Comparison of ENCODE assay signal across 1 cellular context in the genomic region with DNA sequence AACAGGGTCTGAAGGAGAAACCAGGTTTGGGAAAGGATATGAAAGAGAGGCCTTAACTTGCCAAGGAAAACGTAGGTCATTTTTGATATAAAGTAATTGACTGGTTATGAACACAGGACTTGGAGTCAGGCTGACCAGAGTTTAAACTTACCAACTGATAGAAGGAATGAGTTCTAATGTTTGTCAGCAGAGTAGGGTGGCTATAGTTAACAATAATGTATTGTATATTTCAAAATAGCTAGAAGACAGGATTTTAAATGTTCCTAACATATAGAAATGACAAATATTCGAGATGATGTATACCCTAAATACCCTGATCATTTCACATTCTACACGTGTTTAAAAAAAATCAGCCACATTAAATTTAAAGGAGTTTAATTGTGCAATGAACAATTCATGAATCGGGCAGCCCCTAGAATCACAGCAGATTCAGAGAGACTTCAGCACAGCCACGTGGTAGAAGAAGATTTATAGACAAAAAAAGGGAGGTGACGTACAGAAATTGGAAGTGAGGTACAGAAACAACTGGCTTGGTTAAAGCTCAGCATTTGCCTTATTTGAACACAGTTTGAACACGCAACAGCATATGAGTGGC.
TF ChIP-seq lines count a peak whose summit lies in the region.

No MANE protein-coding gene starts in this region.

TF ChIP-seq in GM23338, 12 proteins besides CTCF, POLR2A, EP300 and RAD21 (continued from another document):
- TF ChIP-seq, protein P1, sequence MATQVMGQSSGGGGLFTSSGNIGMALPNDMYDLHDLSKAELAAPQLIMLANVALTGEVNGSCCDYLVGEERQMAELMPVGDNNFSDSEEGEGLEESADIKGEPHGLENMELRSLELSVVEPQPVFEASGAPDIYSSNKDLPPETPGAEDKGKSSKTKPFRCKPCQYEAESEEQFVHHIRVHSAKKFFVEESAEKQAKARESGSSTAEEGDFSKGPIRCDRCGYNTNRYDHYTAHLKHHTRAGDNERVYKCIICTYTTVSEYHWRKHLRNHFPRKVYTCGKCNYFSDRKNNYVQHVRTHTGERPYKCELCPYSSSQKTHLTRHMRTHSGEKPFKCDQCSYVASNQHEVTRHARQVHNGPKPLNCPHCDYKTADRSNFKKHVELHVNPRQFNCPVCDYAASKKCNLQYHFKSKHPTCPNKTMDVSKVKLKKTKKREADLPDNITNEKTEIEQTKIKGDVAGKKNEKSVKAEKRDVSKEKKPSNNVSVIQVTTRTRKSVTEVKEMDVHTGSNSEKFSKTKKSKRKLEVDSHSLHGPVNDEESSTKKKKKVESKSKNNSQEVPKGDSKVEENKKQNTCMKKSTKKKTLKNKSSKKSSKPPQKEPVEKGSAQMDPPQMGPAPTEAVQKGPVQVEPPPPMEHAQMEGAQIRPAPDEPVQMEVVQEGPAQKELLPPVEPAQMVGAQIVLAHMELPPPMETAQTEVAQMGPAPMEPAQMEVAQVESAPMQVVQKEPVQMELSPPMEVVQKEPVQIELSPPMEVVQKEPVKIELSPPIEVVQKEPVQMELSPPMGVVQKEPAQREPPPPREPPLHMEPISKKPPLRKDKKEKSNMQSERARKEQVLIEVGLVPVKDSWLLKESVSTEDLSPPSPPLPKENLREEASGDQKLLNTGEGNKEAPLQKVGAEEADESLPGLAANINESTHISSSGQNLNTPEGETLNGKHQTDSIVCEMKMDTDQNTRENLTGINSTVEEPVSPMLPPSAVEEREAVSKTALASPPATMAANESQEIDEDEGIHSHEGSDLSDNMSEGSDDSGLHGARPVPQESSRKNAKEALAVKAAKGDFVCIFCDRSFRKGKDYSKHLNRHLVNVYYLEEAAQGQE (IDR thresholded peaks at IDR 0.05; ENCODE audit: unreplicated experiment), result no peak
- no peak for TF ChIP-seq ZNF114 (CRISPR knock-in tag; IDR thresholded peaks at IDR 0.05)
- TF ChIP-seq, protein P2, sequence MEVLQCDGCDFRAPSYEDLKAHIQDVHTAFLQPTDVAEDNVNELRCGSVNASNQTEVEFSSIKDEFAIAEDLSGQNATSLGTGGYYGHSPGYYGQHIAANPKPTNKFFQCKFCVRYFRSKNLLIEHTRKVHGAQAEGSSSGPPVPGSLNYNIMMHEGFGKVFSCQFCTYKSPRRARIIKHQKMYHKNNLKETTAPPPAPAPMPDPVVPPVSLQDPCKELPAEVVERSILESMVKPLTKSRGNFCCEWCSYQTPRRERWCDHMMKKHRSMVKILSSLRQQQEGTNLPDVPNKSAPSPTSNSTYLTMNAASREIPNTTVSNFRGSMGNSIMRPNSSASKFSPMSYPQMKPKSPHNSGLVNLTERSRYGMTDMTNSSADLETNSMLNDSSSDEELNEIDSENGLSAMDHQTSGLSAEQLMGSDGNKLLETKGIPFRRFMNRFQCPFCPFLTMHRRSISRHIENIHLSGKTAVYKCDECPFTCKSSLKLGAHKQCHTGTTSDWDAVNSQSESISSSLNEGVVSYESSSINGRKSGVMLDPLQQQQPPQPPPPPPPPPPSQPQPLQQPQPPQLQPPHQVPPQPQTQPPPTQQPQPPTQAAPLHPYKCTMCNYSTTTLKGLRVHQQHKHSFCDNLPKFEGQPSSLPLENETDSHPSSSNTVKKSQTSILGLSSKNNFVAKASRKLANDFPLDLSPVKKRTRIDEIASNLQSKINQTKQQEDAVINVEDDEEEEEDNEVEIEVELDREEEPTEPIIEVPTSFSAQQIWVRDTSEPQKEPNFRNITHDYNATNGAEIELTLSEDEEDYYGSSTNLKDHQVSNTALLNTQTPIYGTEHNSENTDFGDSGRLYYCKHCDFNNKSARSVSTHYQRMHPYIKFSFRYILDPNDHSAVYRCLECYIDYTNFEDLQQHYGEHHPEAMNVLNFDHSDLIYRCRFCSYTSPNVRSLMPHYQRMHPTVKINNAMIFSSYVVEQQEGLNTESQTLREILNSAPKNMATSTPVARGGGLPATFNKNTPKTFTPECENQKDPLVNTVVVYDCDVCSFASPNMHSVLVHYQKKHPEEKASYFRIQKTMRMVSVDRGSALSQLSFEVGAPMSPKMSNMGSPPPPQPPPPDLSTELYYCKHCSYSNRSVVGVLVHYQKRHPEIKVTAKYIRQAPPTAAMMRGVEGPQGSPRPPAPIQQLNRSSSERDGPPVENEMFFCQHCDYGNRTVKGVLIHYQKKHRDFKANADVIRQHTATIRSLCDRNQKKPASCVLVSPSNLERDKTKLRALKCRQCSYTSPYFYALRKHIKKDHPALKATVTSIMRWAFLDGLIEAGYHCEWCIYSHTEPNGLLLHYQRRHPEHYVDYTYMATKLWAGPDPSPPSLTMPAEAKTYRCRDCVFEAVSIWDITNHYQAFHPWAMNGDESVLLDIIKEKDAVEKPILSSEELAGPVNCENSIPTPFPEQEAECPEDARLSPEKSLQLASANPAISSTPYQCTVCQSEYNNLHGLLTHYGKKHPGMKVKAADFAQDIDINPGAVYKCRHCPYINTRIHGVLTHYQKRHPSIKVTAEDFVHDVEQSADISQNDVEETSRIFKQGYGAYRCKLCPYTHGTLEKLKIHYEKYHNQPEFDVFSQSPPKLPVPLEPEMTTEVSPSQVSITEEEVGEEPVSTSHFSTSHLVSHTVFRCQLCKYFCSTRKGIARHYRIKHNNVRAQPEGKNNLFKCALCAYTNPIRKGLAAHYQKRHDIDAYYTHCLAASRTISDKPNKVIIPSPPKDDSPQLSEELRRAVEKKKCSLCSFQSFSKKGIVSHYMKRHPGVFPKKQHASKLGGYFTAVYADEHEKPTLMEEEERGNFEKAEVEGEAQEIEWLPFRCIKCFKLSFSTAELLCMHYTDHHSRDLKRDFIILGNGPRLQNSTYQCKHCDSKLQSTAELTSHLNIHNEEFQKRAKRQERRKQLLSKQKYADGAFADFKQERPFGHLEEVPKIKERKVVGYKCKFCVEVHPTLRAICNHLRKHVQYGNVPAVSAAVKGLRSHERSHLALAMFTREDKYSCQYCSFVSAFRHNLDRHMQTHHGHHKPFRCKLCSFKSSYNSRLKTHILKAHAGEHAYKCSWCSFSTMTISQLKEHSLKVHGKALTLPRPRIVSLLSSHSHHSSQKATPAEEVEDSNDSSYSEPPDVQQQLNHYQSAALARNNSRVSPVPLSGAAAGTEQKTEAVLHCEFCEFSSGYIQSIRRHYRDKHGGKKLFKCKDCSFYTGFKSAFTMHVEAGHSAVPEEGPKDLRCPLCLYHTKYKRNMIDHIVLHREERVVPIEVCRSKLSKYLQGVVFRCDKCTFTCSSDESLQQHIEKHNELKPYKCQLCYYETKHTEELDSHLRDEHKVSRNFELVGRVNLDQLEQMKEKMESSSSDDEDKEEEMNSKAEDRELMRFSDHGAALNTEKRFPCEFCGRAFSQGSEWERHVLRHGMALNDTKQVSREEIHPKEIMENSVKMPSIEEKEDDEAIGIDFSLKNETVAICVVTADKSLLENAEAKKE (CRISPR knock-in tag; IDR thresholded peaks at IDR 0.05), result no peak
- no peak for TF ChIP-seq ZNF331 (CRISPR knock-in tag; IDR thresholded peaks at IDR 0.05; ENCODE audit: low read depth)
- TF ChIP-seq EZH2phosphoT487 (IDR thresholded peaks at IDR 0.05; ENCODE audit: unreplicated experiment), result no peak
- TF ChIP-seq POLR2AphosphoS5 (IDR thresholded peaks at IDR 0.05; ENCODE audit: low read depth), result no peak
- no peak for TF ChIP-seq EZH2 (IDR thresholded peaks at IDR 0.05; ENCODE audit: low read depth, unreplicated experiment)
- no peak for TF ChIP-seq NANOG (IDR thresholded peaks at IDR 0.05; ENCODE audit: borderline replicate concordance)
